11 cellular contexts compared by ENCODE assay signal in genomic region chrX:154056739-154057367, GRCh38. TPM values are rescaled to one million over a fixed set of nuclear protein-coding genes. Genes with fewer than 3 reads are reported as not detected.
DNase-seq lines count a peak whose midpoint lies in the region; ATAC-seq and TF ChIP-seq lines count a peak whose summit lies in the region.
"Had no signal": no experiment of that assay in that cellular context is flagged by ENCODE, and none has a peak within 500 bp of the region (broad histone marks: within the 10 kb centered on the region; RNA-seq: fewer than 3 reads in every experiment).

No MANE protein-coding gene starts in this region.

- H3K27me3 Mint-ChIP-seq in activated naive CD4-positive, alpha-beta T cell treated with anti-CD3 and anti-CD28 coated beads, Interleukin-2, amount 50 U/mL, for 24 hours, result no peaks in the 10 kb centered on the region
- no peaks in the 10 kb centered on the region for H3K27me3 Mint-ChIP-seq in T-helper 2 cell treated with Interferon-gamma antibody and Interleukin-4, amounts not matched to agents 5 μg/mL and 100 μg/mL, for 36 hours (ENCODE audit: low read depth)

- no peaks in the 10 kb centered on the region for H3K9me3 Mint-ChIP-seq in activated naive CD4-positive, alpha-beta T cell treated with anti-CD3 and anti-CD28 coated beads, Interleukin-2, amount 50 U/mL, for 24 hours
- H3K9me3 Mint-ChIP-seq in T-helper 2 cell treated with Interferon-gamma antibody and Interleukin-4, amounts not matched to agents 5 μg/mL and 100 μg/mL, for 36 hours, result no peaks in the 10 kb centered on the region

- POLR2A ChIA-PET in HEK293T (lab: Yijun Ruan, JAX), result no interaction called here

- ATAC-seq in upper lobe of left lung (ENCODE audit: low FRiP score in 2 of 2), result peak; percentile 46 to 58

- intact Hi-C loops in posterior cingulate gyrus (cut with DNase I), result no loop called here

- H3K27me3 ChIP-seq in upper lobe of left lung, result no peaks in the 10 kb centered on the region

- peak overlapping the region; percentile 55 for H3K4me3 Mint-ChIP-seq in activated naive CD4-positive, alpha-beta T cell treated with anti-CD3 and anti-CD28 coated beads, Interleukin-2, amount 50 U/mL, for 24 hours
- peak overlapping the region; percentile 45 for H3K4me3 Mint-ChIP-seq in T-helper 2 cell treated with Interferon-gamma antibody and Interleukin-4, amounts not matched to agents 5 μg/mL and 100 μg/mL, for 36 hours

- TF ChIP-seq CTCF in fibroblast of pulmonary artery (IDR thresholded peaks at IDR 0.05; ENCODE audit: low read length, missing control alignments), result no peak
- TF ChIP-seq CTCF in upper lobe of left lung (IDR thresholded peaks at IDR 0.05), result no peak

- peaks cover 63% of the 10 kb centered on the region for H3K4me1 Mint-ChIP-seq in activated naive CD4-positive, alpha-beta T cell treated with anti-CD3 and anti-CD28 coated beads, Interleukin-2, amount 50 U/mL, for 24 hours
- peaks cover 47% of the 10 kb centered on the region for H3K4me1 Mint-ChIP-seq in T-helper 2 cell treated with Interferon-gamma antibody and Interleukin-4, amounts not matched to agents 5 μg/mL and 100 μg/mL, for 36 hours (ENCODE audit: low read depth)

- peaks cover 0 to 6% (median 0%) of the 10 kb centered on the region in 4 donors for H3K36me3 ChIP-seq in upper lobe of left lung

- H3K4me3 ChIP-seq in fibroblast of pulmonary artery (replicated peaks; ENCODE audit: low read depth, low read length) (no peak overlapping the region), upper lobe of left lung (no peak overlapping the region)

- WGBS in upper lobe of left lung, 2 donors, result 59 to 63% methylated on average over 5 to 8 of the region's 8 CpGs

- H3K27ac Mint-ChIP-seq in activated naive CD4-positive, alpha-beta T cell treated with anti-CD3 and anti-CD28 coated beads, Interleukin-2, amount 50 U/mL, for 24 hours, result peak overlapping the region; percentile 92
- H3K27ac Mint-ChIP-seq in T-helper 2 cell treated with Interferon-gamma antibody and Interleukin-4, amounts not matched to agents 5 μg/mL and 100 μg/mL, for 36 hours, result peak overlapping the region; percentile 24

- CTCF ChIA-PET in HEK293T (lab: Yijun Ruan, JAX), result no interaction called here

- no peak overlapping the region for H3K27ac ChIP-seq in upper lobe of left lung

- DNase-seq in activated naive CD4-positive, alpha-beta T cell treated with Interleukin-2 at 50 U/mL for 16 hours, result no peak
- no peak for DNase-seq in T-helper 2 cell treated with Interferon-gamma antibody and Interleukin-4, amounts not matched to agents 5 μg/mL and 100 μg/mL, for 36 hours (ENCODE audit: low spot score)
- DNase-seq in fibroblast of pulmonary artery (ENCODE audit: low read depth) (peak; percentile 38), upper lobe of left lung (peak; percentile 45 to 68), HEK293T (ENCODE audit: extremely low spot score) (no peak), posterior cingulate gyrus (no peak)
- DNase-seq in activated CD8-positive, alpha-beta memory T cell treated with anti-CD3 and anti-CD28 coated beads, Interleukin-2, amount 50 U/mL, for 4 hours, result no peak
- DNase-seq: activated CD4-positive, alpha-beta T cell treated with anti-CD3 and anti-CD28 coated beads, Interleukin-2, amount 50 U/mL, for 4 hours; COR-L47; NCI-H526 treated with DMSO at 0.1 percent for 48 hours had no signal

- peaks cover 0 to 22% (median 17%) of the 10 kb centered on the region in 4 donors for H3K4me1 ChIP-seq in upper lobe of left lung

- H3K36me3 Mint-ChIP-seq in activated naive CD4-positive, alpha-beta T cell treated with anti-CD3 and anti-CD28 coated beads, Interleukin-2, amount 50 U/mL, for 24 hours, result peaks cover 6% of the 10 kb centered on the region
- H3K36me3 Mint-ChIP-seq in T-helper 2 cell treated with Interferon-gamma antibody and Interleukin-4, amounts not matched to agents 5 μg/mL and 100 μg/mL, for 36 hours (ENCODE audit: low read depth), result peaks cover 20% of the 10 kb centered on the region

- H3K9me3 ChIP-seq in upper lobe of left lung, result no peaks in the 10 kb centered on the region

- TF ChIP-seq POLR2A in upper lobe of left lung (IDR thresholded peaks at IDR 0.05), result no peak

- TF ChIP-seq EP300 in upper lobe of left lung (IDR thresholded peaks at IDR 0.05), result no peak

TF ChIP-seq in HEK293T, 16 proteins besides CTCF, POLR2A, EP300 and RAD21:
- TF ChIP-seq SUZ12 (IDR thresholded peaks at IDR 0.05) (no peak), BHLHE40 (IDR thresholded peaks at IDR 0.05; ENCODE audit: borderline replicate concordance) (no peak)

RNA-seq across cellular contexts. Expression of gene IRAK1, which starts 37.2 kb away (rescaled TPM):
- total RNA-seq in upper lobe of left lung, result 100 to 1,000 TPM in 4 of 6 donors, 10 to 100 TPM in 2; 49.4 to 236 (median 125) TPM

RNA-seq across cellular contexts. Expression of gene MECP2, which starts 40.7 kb away (rescaled TPM):
- total RNA-seq in upper lobe of left lung, result 100 to 1,000 TPM in 1 of 6 donors, 10 to 100 TPM in 5; 43.3 to 110 (median 59.3) TPM

Comparison
In these comparisons a context has a peak if more than half of its experiments do, and no peak if none do; other contexts are left out.
1. DNase-seq: peak in fibroblast of pulmonary artery (single experiment) and upper lobe of left lung (2 of 2); none in activated naive CD4-positive, alpha-beta T cell treated with Interleukin-2 at 50 U/mL for 16 hours (single experiment), T-helper 2 cell treated with Interferon-gamma antibody and Interleukin-4, amounts not matched to agents 5 μg/mL and 100 μg/mL, for 36 hours (single experiment), activated CD8-positive, alpha-beta memory T cell treated with anti-CD3 and anti-CD28 coated beads, Interleukin-2, amount 50 U/mL, for 4 hours (single experiment), HEK293T (single experiment) and posterior cingulate gyrus (0 of 10).